In the genomic region with DNA sequence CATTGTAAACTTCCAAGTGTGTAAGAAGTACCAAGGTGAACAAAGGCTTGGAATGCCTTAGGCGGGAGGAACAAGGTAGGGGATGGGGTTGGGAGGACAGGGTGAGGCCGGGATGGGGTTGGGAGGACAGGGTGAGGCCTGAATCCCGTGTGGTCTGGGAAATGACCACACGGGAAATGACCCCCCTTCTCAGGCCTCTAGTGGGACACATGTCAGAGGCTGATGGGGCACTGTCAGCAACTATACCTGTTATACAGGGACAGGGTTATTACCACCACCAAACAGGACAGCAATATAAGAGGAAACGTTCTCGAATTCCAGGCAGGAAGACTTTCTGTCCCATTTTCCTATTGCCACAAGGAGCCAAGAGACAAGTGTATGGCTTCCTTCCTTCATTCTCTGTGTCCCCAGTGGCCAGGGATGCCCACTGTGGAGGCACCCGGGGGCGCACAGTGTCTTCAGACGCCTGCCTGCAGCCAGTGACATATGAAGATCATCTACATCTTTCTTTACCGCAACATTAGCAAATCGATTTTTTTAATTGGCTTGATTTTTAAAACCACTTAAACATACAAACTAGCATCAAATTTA, we compare ENCODE assay signal across 11 cellular contexts. TPM values are rescaled to one million over a fixed set of nuclear protein-coding genes. Genes with fewer than 3 reads are reported as not detected.
DNase-seq lines count a peak whose midpoint lies in the region; ATAC-seq and TF ChIP-seq lines count a peak whose summit lies in the region.
"Had no signal": no experiment of that assay in that cellular context is flagged by ENCODE, and none has a peak within 500 bp of the region (broad histone marks: within the 10 kb centered on the region; RNA-seq: fewer than 3 reads in every experiment).

No MANE protein-coding gene starts in this region.

- peaks cover 3% of the 10 kb centered on the region for H3K4me1 ChIP-seq in fibroblast of lung (ENCODE audit: control insufficient read depth, extremely low read depth, insufficient read depth, low read length)
- H3K4me1 ChIP-seq in spleen, result peaks cover 13 to 58% (median 23%) of the 10 kb centered on the region in 6 donors

- H3K27me3 ChIP-seq in fibroblast of lung (ENCODE audit: control insufficient read depth, insufficient read depth, low read length), result no peaks in the 10 kb centered on the region
- H3K27me3 ChIP-seq in spleen (replicated peaks in 1 of 7), result peaks cover 0 to 42% (median 27%) of the 10 kb centered on the region in 7 donors

- H3K4me3 ChIP-seq in fibroblast of lung (replicated peaks in 1 of 4; ENCODE audit: control extremely low read depth in 1 of 4, insufficient read depth in 1 of 4, low read depth in 3 of 4, low read length in 4 of 4), result peak overlapping the region; percentile 55 to 79 (median 63)
- peak overlapping the region in 5 of 8 donors; percentile 62 to 85 (median 75) for H3K4me3 ChIP-seq in spleen

- H3K27ac ChIP-seq in fibroblast of lung (ENCODE audit: insufficient read depth, low read length), result peak overlapping the region; percentile 84
- H3K27ac ChIP-seq in spleen, result peak overlapping the region in 1 of 8 donors; percentile 68
- H3K27ac ChIP-seq: epithelial cell of prostate had no signal

- intact Hi-C loops in spleen (cut with DNase I; ENCODE audit: low total_unique reads), result no loop called here

- no peak for TF ChIP-seq CTCF in fibroblast of lung (conservative IDR thresholded peaks at IDR 0.05 in 1 of 2, IDR thresholded peaks at IDR 0.05 in 1 of 2; ENCODE audit: low read depth in 1 of 2, low read length in 2 of 2)
- no peak for TF ChIP-seq CTCF in spleen (IDR thresholded peaks at IDR 0.05 in 8 of 11, conservative IDR thresholded peaks at IDR 0.05 in 3 of 11)

- peak overlapping the region; percentile 64 for H2AFZ ChIP-seq in fibroblast of lung (ENCODE audit: low read length)

- DNase-seq in NOMO-1 treated with DMSO at 0.1 percent for 48 hours (lab: John Stamatoyannopoulos, UW; ENCODE audit: unreplicated experiment) (peak; percentile 5), NOMO-1 (lab: John Stamatoyannopoulos, UW; ENCODE audit: unreplicated experiment in 2 of 2) (no peak), RKO (ENCODE audit: low spot score) (peak; percentile 8), fibroblast of lung (ENCODE audit: low read depth in 2 of 2) (no peak), spleen (no peak), HUDEP-2 (lab: John Stamatoyannopoulos, UW; ENCODE audit: unreplicated experiment in 76 of 76) (no peak), DMS114 treated with DMSO at 0.1 percent for 48 hours (lab: John Stamatoyannopoulos, UW; ENCODE audit: unreplicated experiment) (no peak)
- DNase-seq: DMS153 had no signal

- no peak for ATAC-seq in GM21360 (IDR thresholded peaks at IDR 0.05; ENCODE audit: unreplicated experiment)

- H3K79me2 ChIP-seq in fibroblast of lung (ENCODE audit: control insufficient read depth, insufficient read depth, low read length), result peaks cover 57% of the 10 kb centered on the region

- H3K9me3 ChIP-seq in fibroblast of lung (ENCODE audit: control insufficient read depth, insufficient read depth, low read depth, low read length) (no peaks in the 10 kb centered on the region), spleen (no peaks in the 10 kb centered on the region)
- H3K9me3 ChIP-seq: upper lobe of left lung had no signal

- no peak for TF ChIP-seq POLR2A in spleen (IDR thresholded peaks at IDR 0.05)

- peak overlapping the region; percentile 92 for H3K4me2 ChIP-seq in fibroblast of lung (ENCODE audit: extremely low read depth, insufficient read depth, low read length)

- H4K20me1 ChIP-seq in fibroblast of lung (ENCODE audit: control insufficient read depth, extremely low read depth, insufficient read depth, low read length), result no peaks in the 10 kb centered on the region

- 20 to 36% (median 31%) methylated on average over 11 of the region's 11 CpGs for WGBS in spleen, 5 donors

- H3K9ac ChIP-seq in fibroblast of lung (ENCODE audit: insufficient read depth, low read length), result no peak overlapping the region

- H3K36me3 ChIP-seq in fibroblast of lung (ENCODE audit: control insufficient read depth, insufficient read depth, low read length), result no peaks in the 10 kb centered on the region
- H3K36me3 ChIP-seq in spleen, result no peaks in the 10 kb centered on the region
- H3K36me3 ChIP-seq: upper lobe of left lung had no signal

RNA-seq across cellular contexts. Expression of a gene that starts 1.3 kb away (rescaled TPM):
- total RNA-seq in fibroblast of lung (0.26 and 4.3 TPM in 2 replicates), spleen (10 to 100 TPM in 4 of 7 donors, 1 to 10 TPM in 3; 6.2 to 21.6 (median 13.4) TPM)
- polyA plus RNA-seq in fibroblast of lung (6.4 and 24.8 TPM in 2 replicates), spleen (1 to 10 TPM in 2 of 3 donors, under 1 TPM in 1; 0.61 to 3.6 (median 1.7) TPM)
- 8.1 and 24.3 TPM in 2 replicates for polyA plus RNA-seq in fibroblast of lung (2012)
- polyA minus RNA-seq in fibroblast of lung (ENCODE audit: low replicate concordance), result 5.0 and 18.7 TPM in 2 replicates

Comparison
In these comparisons a context has a peak if more than half of its experiments do, and no peak if none do; other contexts are left out.
1. DNase-seq: peak in NOMO-1 treated with DMSO at 0.1 percent for 48 hours (single experiment) and RKO (single experiment); none in NOMO-1 (0 of 2), fibroblast of lung (0 of 2), spleen (single experiment), HUDEP-2 (0 of 76) and DMS114 treated with DMSO at 0.1 percent for 48 hours (single experiment).